15 cellular contexts compared by ENCODE assay signal in the genomic region with DNA sequence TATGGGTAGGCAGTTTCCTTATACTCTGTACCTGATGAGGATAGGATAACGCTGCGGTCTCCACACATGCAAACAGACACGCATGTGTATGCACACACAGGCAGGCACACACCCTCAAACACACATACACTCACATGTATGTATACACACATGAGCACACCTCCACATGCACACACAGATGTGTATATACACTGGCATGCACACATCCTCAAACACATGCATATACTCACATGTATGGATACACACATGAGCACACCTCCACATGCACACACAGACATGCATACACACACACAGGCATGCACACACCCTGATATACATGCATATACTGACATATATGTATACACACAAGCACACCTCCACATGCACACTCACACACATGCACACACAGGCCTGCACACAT.
DNase-seq lines count a peak whose midpoint lies in the region; ATAC-seq lines count a peak whose summit lies in the region.
"Had no signal": no experiment of that assay in that cellular context is flagged by ENCODE, and none has a peak within 500 bp of the region (broad histone marks: within the 10 kb centered on the region; RNA-seq: fewer than 3 reads in every experiment).

No MANE protein-coding gene starts in this region.

- H2AFZ ChIP-seq in neuronal stem cell (ENCODE audit: low read length): no peak overlapping the region

- no peaks in the 10 kb centered on the region for H3K27me3 Mint-ChIP-seq in activated CD8-positive, alpha-beta memory T cell treated with anti-CD3 and anti-CD28 coated beads, Interleukin-2, amount 10 ng/mL, durations not matched to agents 7 days and 5 days
- H3K27me3 Mint-ChIP-seq in T-cell: peaks cover 0 to 1% of the 10 kb centered on the region in 2 donors

- WGBS in neuronal stem cell (ENCODE audit: extremely low coverage in 2 of 2, insufficient read length in 2 of 2, insufficient replicate concordance in 1 of 2), 2 donors: no CpG with 5 or more reads among the region's 3 CpGs
- 98 to 99% methylated on average over 3 of the region's 3 CpGs for WGBS in aorta, 2 donors

- H2BK12ac ChIP-seq in neuronal stem cell (ENCODE audit: low read length): peak overlapping the region; percentile 24

- H3K4me2 ChIP-seq in BLaER1 (peak overlapping the region; percentile 72), neuronal stem cell (ENCODE audit: insufficient read depth, low read length, poor library complexity, severe bottlenecking) (no peak overlapping the region)

- H3K27ac Mint-ChIP-seq in activated CD8-positive, alpha-beta memory T cell treated with anti-CD3 and anti-CD28 coated beads, Interleukin-2, amount 10 ng/mL, durations not matched to agents 7 days and 5 days: no peak overlapping the region
- no peak overlapping the region for H3K27ac Mint-ChIP-seq in T-cell

- no peaks in the 10 kb centered on the region for H3K27me3 ChIP-seq in BLaER1
- H3K27me3 ChIP-seq in neuronal stem cell (ENCODE audit: control insufficient read depth in 3 of 3, insufficient read depth in 3 of 3, low read depth in 1 of 3, low read length in 3 of 3): peaks cover 0 to 12% (median 0%) of the 10 kb centered on the region in 3 experiments
- H3K27me3 ChIP-seq in aorta (ENCODE audit: control insufficient read depth in 1 of 2, insufficient read depth in 2 of 2, low read length in 1 of 2): no peaks in the 10 kb centered on the region

- no peak overlapping the region for H4K91ac ChIP-seq in neuronal stem cell (ENCODE audit: low read depth, low read length, poor library complexity)

- H3K9ac ChIP-seq in BLaER1: no peak overlapping the region
- no peak overlapping the region for H3K9ac ChIP-seq in neuronal stem cell (ENCODE audit: low read depth, low read length, poor library complexity)

- H3K4me1 ChIP-seq in BLaER1 (peaks cover 60% of the 10 kb centered on the region), neuronal stem cell (ENCODE audit: control insufficient read depth in 2 of 2, insufficient read depth in 1 of 2, low read depth in 1 of 2, low read length in 2 of 2) (no peaks in the 10 kb centered on the region), aorta (ENCODE audit: control insufficient read depth in 1 of 2, insufficient read depth in 2 of 2, low read length in 2 of 2) (no peaks in the 10 kb centered on the region)

- intact Hi-C loops in aorta (cut with DNase I): no loop called here

- no peak overlapping the region for H3K18ac ChIP-seq in neuronal stem cell (ENCODE audit: low read length)

- no peak overlapping the region for H2BK15ac ChIP-seq in neuronal stem cell (ENCODE audit: low read length)

- H3K9me3 Mint-ChIP-seq in activated CD8-positive, alpha-beta memory T cell treated with anti-CD3 and anti-CD28 coated beads, Interleukin-2, amount 10 ng/mL, durations not matched to agents 7 days and 5 days (ENCODE audit: low read depth): no peaks in the 10 kb centered on the region
- no peaks in the 10 kb centered on the region for H3K9me3 Mint-ChIP-seq in T-cell
- H3K9me3 Mint-ChIP-seq: CD4-positive, CD25-positive, alpha-beta regulatory T cell had no signal

- H3K9me3 ChIP-seq in BLaER1: no peaks in the 10 kb centered on the region
- H3K9me3 ChIP-seq in neuronal stem cell (replicated peaks in 1 of 2; ENCODE audit: control insufficient read depth in 2 of 2, insufficient read depth in 1 of 2, low read depth in 1 of 2, low read length in 2 of 2): no peaks in the 10 kb centered on the region
- H3K9me3 ChIP-seq in aorta (ENCODE audit: control insufficient read depth, low read length): no peaks in the 10 kb centered on the region

- no peaks in the 10 kb centered on the region for H4K20me1 ChIP-seq in BLaER1

- H3K14ac ChIP-seq in neuronal stem cell (ENCODE audit: low read length): no peak overlapping the region

- no peak overlapping the region for H3K4ac ChIP-seq in neuronal stem cell (ENCODE audit: low read length)

- peak; percentile 7 for DNase-seq in activated CD8-positive, alpha-beta memory T cell treated with anti-CD3 and anti-CD28 coated beads for 24 hours
- no peak for DNase-seq in activated CD8-positive, alpha-beta memory T cell treated with anti-CD3 and anti-CD28 coated beads, Interleukin-2, amount 10 ng/mL, durations not matched to agents 7 days and 5 days
- DNase-seq in ecto neural progenitor cell (ENCODE audit: low spot score) (peak; percentile 29), neuronal stem cell (ENCODE audit: low spot score) (no peak), NOMO-1 treated with DMSO at 0.1 percent for 48 hours (lab: John Stamatoyannopoulos, UW; ENCODE audit: unreplicated experiment) (no peak), T-cell (no peak), aorta (no peak)
- DNase-seq: Calu3; CD4-positive, CD25-positive, alpha-beta regulatory T cell; DMS79; GOT3; H9 had no signal

- no peak overlapping the region for H4K8ac ChIP-seq in neuronal stem cell (ENCODE audit: low read depth, low read length)

- H2BK5ac ChIP-seq in neuronal stem cell (ENCODE audit: low read length): no peak overlapping the region

- no peak overlapping the region for H3K27ac ChIP-seq in BLaER1
- no peak overlapping the region for H3K27ac ChIP-seq in neuronal stem cell (replicated peaks; ENCODE audit: low read length)
- H3K27ac ChIP-seq in aorta (ENCODE audit: low read depth in 1 of 2, low read length in 2 of 2): no peak overlapping the region
- H3K27ac ChIP-seq: 22Rv1 had no signal

- H3K36me3 ChIP-seq in BLaER1 (no peaks in the 10 kb centered on the region), neuronal stem cell (replicated peaks in 1 of 2; ENCODE audit: control insufficient read depth in 2 of 2, insufficient read depth in 2 of 2, low read length in 2 of 2) (no peaks in the 10 kb centered on the region), aorta (ENCODE audit: control insufficient read depth in 1 of 2, insufficient read depth in 2 of 2, low read length in 1 of 2) (no peaks in the 10 kb centered on the region)

- no peak overlapping the region for H3K4me3 ChIP-seq in BLaER1
- no peak overlapping the region for H3K4me3 ChIP-seq in neuronal stem cell (ENCODE audit: low read length in 2 of 2)
- H3K4me3 ChIP-seq in aorta (ENCODE audit: low read length in 2 of 2): no peak overlapping the region
- H3K4me3 ChIP-seq: K562 had no signal

- no peak overlapping the region for H2AK5ac ChIP-seq in neuronal stem cell (ENCODE audit: low read depth, low read length)

- POLR2A ChIA-PET in T-cell (lab: Charles Lee): no interaction called here

- H3K79me1 ChIP-seq in neuronal stem cell (ENCODE audit: low read depth, low read length): no peaks in the 10 kb centered on the region

- CTCF ChIA-PET in activated CD8-positive, alpha-beta memory T cell treated with anti-CD3 and anti-CD28 coated beads, Interleukin-2, amount 10 ng/mL, durations not matched to agents 7 days and 5 days (lab: Charles Lee): no interaction called here
- CTCF ChIA-PET in T-cell (lab: Charles Lee): no interaction called here

- no peak overlapping the region for H3K4me3 Mint-ChIP-seq in activated CD8-positive, alpha-beta memory T cell treated with anti-CD3 and anti-CD28 coated beads, Interleukin-2, amount 10 ng/mL, durations not matched to agents 7 days and 5 days
- H3K4me3 Mint-ChIP-seq in T-cell: no peak overlapping the region
- H3K4me3 Mint-ChIP-seq: CD4-positive, CD25-positive, alpha-beta regulatory T cell; H9 had no signal

- no peak overlapping the region for H2BK120ac ChIP-seq in neuronal stem cell (ENCODE audit: low read depth, low read length)

- no peak overlapping the region for H3K23ac ChIP-seq in neuronal stem cell (ENCODE audit: low read depth, low read length, poor library complexity)

- no peaks in the 10 kb centered on the region for H3K4me1 Mint-ChIP-seq in activated CD8-positive, alpha-beta memory T cell treated with anti-CD3 and anti-CD28 coated beads, Interleukin-2, amount 10 ng/mL, durations not matched to agents 7 days and 5 days
- no peaks in the 10 kb centered on the region for H3K4me1 Mint-ChIP-seq in T-cell
- H3K4me1 Mint-ChIP-seq: CD4-positive, CD25-positive, alpha-beta regulatory T cell; H9 had no signal

- no peaks in the 10 kb centered on the region for H3K36me3 Mint-ChIP-seq in activated CD8-positive, alpha-beta memory T cell treated with anti-CD3 and anti-CD28 coated beads, Interleukin-2, amount 10 ng/mL, durations not matched to agents 7 days and 5 days
- no peaks in the 10 kb centered on the region for H3K36me3 Mint-ChIP-seq in T-cell
- H3K36me3 Mint-ChIP-seq: CD4-positive, CD25-positive, alpha-beta regulatory T cell had no signal

- no peak for ATAC-seq in activated CD8-positive, alpha-beta memory T cell treated with anti-CD3 and anti-CD28 coated beads, Interleukin-2, amount 10 ng/mL, durations not matched to agents 7 days and 5 days
- no peak for ATAC-seq in T-cell (replicated peaks in 1 of 4)
- no peak for ATAC-seq in aorta (ENCODE audit: low FRiP score)
- ATAC-seq: K562 had no signal

Comparison
In these comparisons a context has a peak if more than half of its experiments do, and no peak if none do; other contexts are left out.
1. DNase-seq: peak in activated CD8-positive, alpha-beta memory T cell treated with anti-CD3 and anti-CD28 coated beads for 24 hours (single experiment) and ecto neural progenitor cell (single experiment); none in activated CD8-positive, alpha-beta memory T cell treated with anti-CD3 and anti-CD28 coated beads, Interleukin-2, amount 10 ng/mL, durations not matched to agents 7 days and 5 days (single experiment), neuronal stem cell (single experiment), NOMO-1 treated with DMSO at 0.1 percent for 48 hours (single experiment), T-cell (0 of 34) and aorta (0 of 2).